8 cellular contexts compared by ENCODE assay signal in the genomic region with DNA sequence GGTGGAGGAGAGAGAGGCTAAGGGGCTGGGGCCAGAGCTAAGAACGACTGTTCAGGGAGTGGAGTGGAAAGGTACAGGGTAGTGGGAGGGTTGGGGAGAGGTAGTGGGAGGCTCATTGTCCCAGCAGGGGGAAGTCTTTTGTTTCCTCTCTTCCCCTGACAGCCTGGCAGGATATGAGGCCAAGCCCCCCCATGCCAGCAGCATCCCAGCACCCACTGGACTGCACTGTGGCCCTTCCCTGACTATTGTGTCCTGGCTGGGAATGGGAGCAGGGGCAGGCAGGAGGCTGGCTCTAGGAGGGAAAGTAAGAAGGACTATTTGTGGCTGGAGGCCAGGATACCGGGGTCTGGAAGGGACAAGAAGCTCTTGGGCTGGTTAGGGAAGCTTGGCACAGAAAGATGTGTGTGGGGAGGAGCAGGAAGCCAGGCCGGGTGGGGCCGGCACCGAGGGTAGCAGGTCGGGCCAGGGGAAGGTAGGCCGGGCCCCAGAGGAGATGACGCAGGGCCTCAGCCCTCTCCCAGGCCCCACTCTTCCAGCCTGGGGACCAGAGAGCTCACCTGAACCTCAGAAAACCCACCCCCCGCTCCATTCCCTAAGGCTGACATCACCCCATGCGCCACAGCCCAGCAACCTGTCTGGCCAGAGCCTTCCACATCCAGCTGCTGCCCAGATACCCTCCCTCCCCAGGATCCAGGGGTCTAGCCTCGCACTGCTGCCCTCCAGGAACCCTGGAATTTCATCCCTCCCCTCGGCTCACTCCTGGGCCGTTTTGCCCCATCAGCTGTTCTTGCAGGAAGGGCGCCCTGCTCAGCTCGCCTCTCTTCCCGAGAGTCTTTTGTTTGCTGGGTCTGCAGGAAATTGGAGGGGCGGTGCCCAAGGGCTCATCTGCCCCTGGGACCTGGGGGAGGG. TPM values are rescaled to one million over a fixed set of nuclear protein-coding genes. Genes with fewer than 3 reads are reported as not detected.
DNase-seq lines count a peak whose midpoint lies in the region; ATAC-seq and TF ChIP-seq lines count a peak whose summit lies in the region.

No MANE protein-coding gene starts in this region.

- DNase-seq in HCT116 (ENCODE audit: low read depth, low spot score) (no peak), gastrocnemius medialis (no peak)
- no peak for DNase-seq in activated T-helper 2 cell treated with anti-CD3 and anti-CD28 coated beads, Interferon-gamma antibody, Interleukin-2, Interleukin-4, amounts not matched to agents 10 μg/mL and 5 μg/mL and 100 μg/mL, durations not matched to agents 14 hours and 24 hours and 36 hours (ENCODE audit: low spot score)
- DNase-seq in activated CD4-positive, CD25-positive, alpha-beta regulatory T cell treated with anti-CD3 and anti-CD28 coated beads, Interleukin-2, amount 50 U/mL, for 72 hours: no peak

- H3K4me3 Mint-ChIP-seq in activated T-helper 2 cell treated with anti-CD3 and anti-CD28 coated beads, Interferon-gamma antibody, Interleukin-2, Interleukin-4, amounts not matched to agents 10 μg/mL and 5 μg/mL and 100 μg/mL, durations not matched to agents 14 hours and 24 hours and 36 hours (ENCODE audit: low read depth): peak overlapping the region; percentile 13

- no peaks in the 10 kb centered on the region for H3K36me3 ChIP-seq in HCT116 (ENCODE audit: control insufficient read depth in 1 of 2, insufficient read depth in 2 of 2, low read length in 2 of 2)
- no peaks in the 10 kb centered on the region for H3K36me3 ChIP-seq in gastrocnemius medialis

- TF ChIP-seq RAD21 in HCT116 (IDR thresholded peaks at IDR 0.05; ENCODE audit: low read depth): no peak

- ATAC-seq in HCT116 (no peak), gastrocnemius medialis (peak; percentile 35 to 57), HG03095 (IDR thresholded peaks at IDR 0.05; ENCODE audit: unreplicated experiment) (no peak), HG02973 (IDR thresholded peaks at IDR 0.05; ENCODE audit: unreplicated experiment) (no peak), GM21390 (IDR thresholded peaks at IDR 0.05; ENCODE audit: unreplicated experiment) (no peak)

- peaks cover 7% of the 10 kb centered on the region for H3K27me3 Mint-ChIP-seq in activated T-helper 2 cell treated with anti-CD3 and anti-CD28 coated beads, Interferon-gamma antibody, Interleukin-2, Interleukin-4, amounts not matched to agents 10 μg/mL and 5 μg/mL and 100 μg/mL, durations not matched to agents 14 hours and 24 hours and 36 hours (ENCODE audit: low read depth)

- no peaks in the 10 kb centered on the region for H3K27me3 ChIP-seq in HCT116 (ENCODE audit: insufficient read depth, low read length)
- H3K27me3 ChIP-seq in gastrocnemius medialis: no peaks in the 10 kb centered on the region

- H3K4me1 Mint-ChIP-seq in activated T-helper 2 cell treated with anti-CD3 and anti-CD28 coated beads, Interferon-gamma antibody, Interleukin-2, Interleukin-4, amounts not matched to agents 10 μg/mL and 5 μg/mL and 100 μg/mL, durations not matched to agents 14 hours and 24 hours and 36 hours (ENCODE audit: low read depth): peaks cover 14% of the 10 kb centered on the region

- H3K9me3 ChIP-seq in HCT116 (ENCODE audit: control insufficient read depth in 1 of 2, insufficient read depth in 1 of 2, low read depth in 1 of 2, low read length in 2 of 2) (no peaks in the 10 kb centered on the region), gastrocnemius medialis (no peaks in the 10 kb centered on the region)

- no peaks in the 10 kb centered on the region for H4K20me1 ChIP-seq in HCT116 (ENCODE audit: insufficient read depth)

- H3K9ac ChIP-seq in HCT116 (ENCODE audit: low read length): peak overlapping the region; percentile 28; the same call in 1 of the 2 replicates

- H3K27ac ChIP-seq in HCT116 (ENCODE audit: low read depth, low read length) (peak overlapping the region; percentile 18; the same call in 1 of the 2 replicates), gastrocnemius medialis (peak overlapping the region; percentile 80 to 88 (median 82))

- no peaks in the 10 kb centered on the region for H3K36me3 Mint-ChIP-seq in activated T-helper 2 cell treated with anti-CD3 and anti-CD28 coated beads, Interferon-gamma antibody, Interleukin-2, Interleukin-4, amounts not matched to agents 10 μg/mL and 5 μg/mL and 100 μg/mL, durations not matched to agents 14 hours and 24 hours and 36 hours (ENCODE audit: low read depth)

- RAD21 ChIA-PET in HCT116 (lab: Charles Lee; ENCODE audit: low non-redundant PET in 1 of 2, low total read pairs in 2 of 2, uncharacterized antibody in 2 of 2, unreplicated experiment in 2 of 2): no interaction called here

- intact Hi-C loops in HCT116 (cut with micrococcal nuclease) (no loop called here), gastrocnemius medialis (cut with DNase I; ENCODE audit: low total_unique reads) (no loop called here)
- intact Hi-C loops in activated T-helper 2 cell treated with anti-CD3 and anti-CD28 coated beads, Interferon-gamma antibody, Interleukin-2, Interleukin-4, amounts not matched to agents 10 μg/mL and 5 μg/mL and 100 μg/mL, durations not matched to agents 14 hours and 24 hours and 36 hours (cut with micrococcal nuclease): no loop called here

- POLR2A ChIA-PET in HCT116 (lab: Charles Lee): interaction anchor here (0.7 to 1.0 kb wide), 3 partner anchors 9 to 54 kb away, joined by 3 to 5 read pairs (median 3); partner anchors contain the start of genes EPHB4, SRRT and UFSP1

- H3K4me3 ChIP-seq in HCT116 (replicated peaks in 1 of 2; ENCODE audit: low read depth in 1 of 2, low read length in 2 of 2) (no peak overlapping the region), iPS-11a (ENCODE audit: low read depth, low read length) (peak overlapping the region; percentile 17), gastrocnemius medialis (peak overlapping the region in 1 of 4 donors; percentile 62)

- CTCF ChIA-PET in HCT116 (lab: Charles Lee): interaction anchor here (0.6 to 0.7 kb wide), 2 partner anchors 35 to 385 kb away, joined by 3 read pairs; no protein-coding TSS in a partner anchor

- TF ChIP-seq POLR2A in HCT116 (IDR thresholded peaks at IDR 0.05; ENCODE audit: borderline replicate concordance, extremely low read depth, insufficient read depth, insufficient read length) (no peak), gastrocnemius medialis (IDR thresholded peaks at IDR 0.05) (no peak)

- in situ Hi-C loops in gastrocnemius medialis (cut with MboI; ENCODE audit: low sequenced_read_pairs in 4 of 4): no loop called here

- no TSS peak for BruUV-seq in HCT116 (replicated peaks; lab: Mats Ljungman, UMichigan)

- TF ChIP-seq CTCF in HCT116 (IDR thresholded peaks at IDR 0.05 in 2 of 3, conservative IDR thresholded peaks at IDR 0.05 in 1 of 3; ENCODE audit: borderline replicate concordance in 1 of 3, insufficient read depth in 1 of 3, low read depth in 2 of 3, low read length in 2 of 3) (no peak), gastrocnemius medialis (IDR thresholded peaks at IDR 0.05 in 4 of 5, conservative IDR thresholded peaks at IDR 0.05 in 1 of 5) (no peak)

- H3K9me3 Mint-ChIP-seq in activated T-helper 2 cell treated with anti-CD3 and anti-CD28 coated beads, Interferon-gamma antibody, Interleukin-2, Interleukin-4, amounts not matched to agents 10 μg/mL and 5 μg/mL and 100 μg/mL, durations not matched to agents 14 hours and 24 hours and 36 hours: no peaks in the 10 kb centered on the region

- no peaks in the 10 kb centered on the region for H3K79me2 ChIP-seq in HCT116 (ENCODE audit: insufficient read depth, low read length)

- H3K9me2 ChIP-seq in HCT116 (ENCODE audit: insufficient read depth): no peaks in the 10 kb centered on the region

- H2AFZ ChIP-seq in HCT116 (ENCODE audit: low read depth, low read length, poor library complexity, severe bottlenecking): no peak overlapping the region

- peaks cover 10 to 19% of the 10 kb centered on the region in 2 experiments for H3K4me1 ChIP-seq in HCT116 (ENCODE audit: control insufficient read depth in 1 of 2, insufficient read depth in 2 of 2, low read length in 2 of 2)
- H3K4me1 ChIP-seq in gastrocnemius medialis: peaks cover 4 to 5% of the 10 kb centered on the region in 2 donors

- H3K4me2 ChIP-seq in HCT116 (ENCODE audit: low read length): peak overlapping the region; percentile 74

- peak overlapping the region; percentile 15 for H3K27ac Mint-ChIP-seq in activated T-helper 2 cell treated with anti-CD3 and anti-CD28 coated beads, Interferon-gamma antibody, Interleukin-2, Interleukin-4, amounts not matched to agents 10 μg/mL and 5 μg/mL and 100 μg/mL, durations not matched to agents 14 hours and 24 hours and 36 hours

TF ChIP-seq in HCT116, 20 proteins besides CTCF, POLR2A, EP300 and RAD21 (continues in another document):
- no peak for TF ChIP-seq SRF (IDR thresholded peaks at IDR 0.05; ENCODE audit: low read depth)
- no peak for TF ChIP-seq EZH2 (IDR thresholded peaks at IDR 0.05)
- no peak for TF ChIP-seq ZFX (IDR thresholded peaks at IDR 0.05)
- TF ChIP-seq CEBPB (IDR thresholded peaks at IDR 0.05; ENCODE audit: low read depth): no peak

RNA-seq across cellular contexts. Expression of gene EPHB4, which starts 8.8 kb away (rescaled TPM):
- total RNA-seq in HCT116 (2021; ENCODE audit: unreplicated experiment) (61.1 TPM), gastrocnemius medialis (10 to 100 TPM in 3 of 4 donors, 1 to 10 TPM in 1; 6.3 to 16.2 (median 12.3) TPM)
- polyA plus RNA-seq in HCT116 (2012): 56.7 and 60.4 TPM in 2 replicates
- total RNA-seq in activated T-helper 2 cell treated with anti-CD3 and anti-CD28 coated beads, Interferon-gamma antibody, Interleukin-2, Interleukin-4, amounts not matched to agents 10 μg/mL and 5 μg/mL and 100 μg/mL, durations not matched to agents 14 hours and 24 hours and 36 hours: 2.1 and 2.4 TPM in 2 replicates

RNA-seq across cellular contexts. Expression of gene SLC12A9, which starts 16.4 kb away (rescaled TPM):
- 24.6 TPM for total RNA-seq in HCT116 (2021; ENCODE audit: unreplicated experiment)
- polyA plus RNA-seq in HCT116 (2012): 14.7 and 15.4 TPM in 2 replicates
- 27.3 and 31.6 TPM in 2 replicates for total RNA-seq in activated T-helper 2 cell treated with anti-CD3 and anti-CD28 coated beads, Interferon-gamma antibody, Interleukin-2, Interleukin-4, amounts not matched to agents 10 μg/mL and 5 μg/mL and 100 μg/mL, durations not matched to agents 14 hours and 24 hours and 36 hours
- 1 to 10 TPM; 2.5 to 4.3 (median 3.8) TPM for total RNA-seq in gastrocnemius medialis

RNA-seq across cellular contexts. Expression of gene TRIP6, which starts 31.0 kb away (rescaled TPM):
- total RNA-seq in HCT116 (2021; ENCODE audit: unreplicated experiment) (102 TPM), gastrocnemius medialis (1 to 10 TPM; 4.6 to 9.1 (median 7.3) TPM)
- 99.7 and 124 TPM in 2 replicates for polyA plus RNA-seq in HCT116 (2012)
- 38.5 and 38.7 TPM in 2 replicates for total RNA-seq in activated T-helper 2 cell treated with anti-CD3 and anti-CD28 coated beads, Interferon-gamma antibody, Interleukin-2, Interleukin-4, amounts not matched to agents 10 μg/mL and 5 μg/mL and 100 μg/mL, durations not matched to agents 14 hours and 24 hours and 36 hours

RNA-seq across cellular contexts. Expression of gene SRRT, which starts 38.7 kb away (rescaled TPM):
- total RNA-seq in HCT116 (2021; ENCODE audit: unreplicated experiment) (252 TPM), gastrocnemius medialis (10 to 100 TPM; 35.0 to 47.3 (median 39.8) TPM)
- polyA plus RNA-seq in HCT116 (2012): 143 and 146 TPM in 2 replicates
- total RNA-seq in activated T-helper 2 cell treated with anti-CD3 and anti-CD28 coated beads, Interferon-gamma antibody, Interleukin-2, Interleukin-4, amounts not matched to agents 10 μg/mL and 5 μg/mL and 100 μg/mL, durations not matched to agents 14 hours and 24 hours and 36 hours: 280 and 290 TPM in 2 replicates

RNA-seq across cellular contexts. Expression of gene UFSP1, which starts 53.4 kb away (rescaled TPM):
- total RNA-seq in HCT116 (2021; ENCODE audit: unreplicated experiment): 5.6 TPM
- polyA plus RNA-seq in HCT116 (2012): 2.4 and 3.1 TPM in 2 replicates
- total RNA-seq in activated T-helper 2 cell treated with anti-CD3 and anti-CD28 coated beads, Interferon-gamma antibody, Interleukin-2, Interleukin-4, amounts not matched to agents 10 μg/mL and 5 μg/mL and 100 μg/mL, durations not matched to agents 14 hours and 24 hours and 36 hours: 3.8 and 5.0 TPM in 2 replicates
- 1 to 10 TPM; 2.0 to 7.1 (median 4.0) TPM for total RNA-seq in gastrocnemius medialis

Comparison
In these comparisons a context has a peak if more than half of its experiments do, and no peak if none do; other contexts are left out.
1. ATAC-seq: peak in gastrocnemius medialis (2 of 2); none in HCT116 (single experiment), HG03095 (single experiment), HG02973 (single experiment) and GM21390 (single experiment).